ENCODE assay signal across 14 cellular contexts in the genomic region with DNA sequence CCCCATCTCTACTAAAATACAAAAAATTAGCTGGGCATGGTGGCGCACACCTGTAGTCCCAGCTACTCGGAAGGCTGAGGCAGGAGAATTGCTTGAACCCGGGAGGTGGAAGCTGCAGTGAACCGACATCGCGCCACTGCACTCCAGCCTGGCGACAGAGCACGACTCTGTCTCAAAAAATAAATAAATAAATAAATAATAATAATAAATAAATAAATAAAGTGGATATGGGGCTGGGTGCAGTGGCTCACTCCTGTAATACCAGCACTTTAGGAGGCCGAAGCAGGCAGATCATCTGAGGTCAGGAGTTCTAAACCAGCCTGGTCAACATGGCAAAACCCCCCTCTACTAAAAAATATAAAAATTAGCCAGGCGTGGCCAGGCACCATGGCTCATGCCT. TPM values are rescaled to one million over a fixed set of nuclear protein-coding genes. Genes with fewer than 3 reads are reported as not detected.
"Had no signal": no experiment of that assay in that cellular context is flagged by ENCODE, and none has a peak within 500 bp of the region (broad histone marks: within the 10 kb centered on the region; RNA-seq: fewer than 3 reads in every experiment).

No MANE protein-coding gene starts in this region.

RNA-seq across cellular contexts. Expression of gene C1QL4, which starts 19.9 kb away (rescaled TPM):
- total RNA-seq: activated B cell treated with CpG ODN at 0.5 μM for 24 hours; activated CD4-positive, alpha-beta memory T cell treated with anti-CD3 and anti-CD28 coated beads for 36 hours; activated CD4-positive, alpha-beta memory T cell treated with anti-CD3 and anti-CD28 coated beads, Interleukin-2, amount 10 ng/mL, durations not matched to agents 7 days and 5 days; activated CD4-positive, alpha-beta T cell treated with anti-CD3 and anti-CD28 coated beads for 36 hours; activated CD4-positive, alpha-beta T cell treated with anti-CD3 and anti-CD28 coated beads, Interleukin-2, amount 10 ng/mL, durations not matched to agents 24 days and 14 days; activated CD4-positive, alpha-beta T cell treated with anti-CD3 and anti-CD28 coated beads, Interleukin-2, amount 10 ng/mL, durations not matched to agents 7 days and 5 days; activated CD8-positive, alpha-beta memory T cell treated with anti-CD3 and anti-CD28 coated beads for 36 hours; activated CD8-positive, alpha-beta memory T cell treated with anti-CD3 and anti-CD28 coated beads, Interleukin-2, amount 10 ng/mL, durations not matched to agents 7 days and 5 days; activated CD8-positive, alpha-beta T cell treated with anti-CD3 and anti-CD28 coated beads for 36 hours; activated CD8-positive, alpha-beta T cell treated with anti-CD3 and anti-CD28 coated beads, Interleukin-2, amount 10 ng/mL, durations not matched to agents 7 days and 5 days; T-cell; T-helper 1 cell treated with Interleukin-12 subunit alpha and Interleukin-12 subunit beta and Interleukin-4 antibody, amounts not matched to agents 30 ng/mL and 1 ng/mL, for 36 hours; T-helper 17 cell; T-helper 2 cell treated with Interferon-gamma antibody and Interleukin-4, amounts not matched to agents 100 ng/mL and 5 ng/mL, for 36 hours had no signal

RNA-seq across cellular contexts. Expression of gene PRPH, which starts 22.2 kb away (rescaled TPM):
- total RNA-seq: activated B cell treated with CpG ODN at 0.5 μM for 24 hours; activated CD4-positive, alpha-beta memory T cell treated with anti-CD3 and anti-CD28 coated beads for 36 hours; activated CD4-positive, alpha-beta T cell treated with anti-CD3 and anti-CD28 coated beads for 36 hours; activated CD4-positive, alpha-beta T cell treated with anti-CD3 and anti-CD28 coated beads, Interleukin-2, amount 10 ng/mL, durations not matched to agents 7 days and 5 days; activated CD8-positive, alpha-beta memory T cell treated with anti-CD3 and anti-CD28 coated beads for 36 hours; activated CD8-positive, alpha-beta T cell treated with anti-CD3 and anti-CD28 coated beads for 36 hours; activated CD8-positive, alpha-beta T cell treated with anti-CD3 and anti-CD28 coated beads, Interleukin-2, amount 10 ng/mL, durations not matched to agents 7 days and 5 days; T-cell; T-helper 1 cell treated with Interleukin-12 subunit alpha and Interleukin-12 subunit beta and Interleukin-4 antibody, amounts not matched to agents 30 ng/mL and 1 ng/mL, for 36 hours; T-helper 17 cell; T-helper 2 cell treated with Interferon-gamma antibody and Interleukin-4, amounts not matched to agents 100 ng/mL and 5 ng/mL, for 36 hours had no signal

RNA-seq across cellular contexts. Expression of gene DNAJC22, which starts 29.6 kb away (rescaled TPM):
- total RNA-seq: activated B cell treated with CpG ODN at 0.5 μM for 24 hours; activated CD4-positive, alpha-beta T cell treated with anti-CD3 and anti-CD28 coated beads, Interleukin-2, amount 10 ng/mL, durations not matched to agents 24 days and 14 days; activated CD4-positive, alpha-beta T cell treated with anti-CD3 and anti-CD28 coated beads, Interleukin-2, amount 10 ng/mL, durations not matched to agents 7 days and 5 days; activated CD8-positive, alpha-beta memory T cell treated with anti-CD3 and anti-CD28 coated beads for 36 hours; T-helper 1 cell treated with Interleukin-12 subunit alpha and Interleukin-12 subunit beta and Interleukin-4 antibody, amounts not matched to agents 30 ng/mL and 1 ng/mL, for 36 hours; T-helper 17 cell had no signal
